9 cellular contexts compared by ENCODE assay signal in the genomic region with DNA sequence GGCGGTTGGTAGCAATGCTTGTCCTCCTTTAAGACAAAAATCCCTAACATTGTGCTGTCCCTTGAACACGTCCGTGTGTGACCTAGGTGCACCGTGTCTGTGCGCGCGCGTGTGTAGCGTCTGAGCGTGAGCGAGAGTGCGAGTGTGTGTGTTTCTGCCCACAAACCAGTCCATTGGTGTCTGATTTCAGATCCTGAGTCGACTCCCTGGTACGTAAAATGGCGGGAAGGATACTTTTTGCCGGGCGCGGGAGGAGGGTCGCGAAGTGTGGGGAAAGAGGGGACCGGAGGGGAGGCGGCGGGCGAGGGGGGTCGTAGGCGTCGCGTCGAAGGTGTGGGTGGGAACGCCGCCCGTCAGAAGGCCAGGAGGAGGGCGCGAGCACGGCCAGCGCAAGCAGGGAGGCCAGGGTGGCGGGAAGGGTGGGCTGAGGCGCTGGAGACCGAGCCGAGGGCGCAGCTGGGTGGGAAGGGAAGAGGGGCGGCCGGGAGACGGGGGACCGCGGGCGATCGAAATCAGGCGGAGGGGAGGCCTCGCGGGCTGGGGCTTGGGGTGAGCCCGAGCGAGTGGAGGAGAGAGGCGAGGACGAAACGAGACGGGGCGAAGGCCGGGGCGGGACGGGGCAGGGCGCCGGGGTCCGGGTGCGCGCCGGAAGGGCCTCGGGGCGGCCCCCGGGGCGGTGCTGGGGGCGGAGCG. TPM values are rescaled to one million over a fixed set of nuclear protein-coding genes. Genes with fewer than 3 reads are reported as not detected.
DNase-seq lines count a peak whose midpoint lies in the region; ATAC-seq, FAIRE-seq and TF ChIP-seq lines count a peak whose summit lies in the region.
"Had no signal": no experiment of that assay in that cellular context is flagged by ENCODE, and none has a peak within 500 bp of the region (broad histone marks: within the 10 kb centered on the region; RNA-seq: fewer than 3 reads in every experiment).

No MANE protein-coding gene starts in this region.

- H3K27ac Mint-ChIP-seq in astrocyte (ENCODE audit: unreplicated experiment): peak overlapping the region; percentile 96

- no peaks in the 10 kb centered on the region for H3K9me2 ChIP-seq in Karpas-422 (replicated peaks; ENCODE audit: insufficient read depth, low read length)

- no peaks in the 10 kb centered on the region for H3K27me3 ChIP-seq in Karpas-422 (ENCODE audit: low read length)
- peaks cover 92% of the 10 kb centered on the region for H3K27me3 ChIP-seq in astrocyte (ENCODE audit: insufficient read depth, low read length)
- H3K27me3 ChIP-seq in ovary: peaks cover 5% of the 10 kb centered on the region

- H3K9me3 ChIP-seq in ES-I3 (ENCODE audit: control insufficient read depth, insufficient read depth, low read length) (no peaks in the 10 kb centered on the region), Karpas-422 (ENCODE audit: low read length) (no peaks in the 10 kb centered on the region), astrocyte (ENCODE audit: insufficient read depth, low read depth, low read length) (peaks cover 12% of the 10 kb centered on the region), ovary (peaks cover 0 to 13% of the 10 kb centered on the region in 2 donors)

- H3K36me3 Mint-ChIP-seq in astrocyte (ENCODE audit: low read depth, unreplicated experiment): peaks cover 4% of the 10 kb centered on the region

- 2 to 4% (median 4%) methylated on average over 73 of the region's 73 CpGs for WGBS in ovary, 3 donors

- no peaks in the 10 kb centered on the region for H3K4me1 ChIP-seq in ES-I3 (ENCODE audit: insufficient read depth, low read length)
- H3K4me1 ChIP-seq in Karpas-422 (ENCODE audit: low read length): peaks cover 14% of the 10 kb centered on the region
- peaks cover 9% of the 10 kb centered on the region for H3K4me1 ChIP-seq in astrocyte (ENCODE audit: insufficient read depth, low read length)
- peaks cover 13% of the 10 kb centered on the region for H3K4me1 ChIP-seq in ovary (ENCODE audit: insufficient read depth)

- no peak for TF ChIP-seq CTCF in astrocyte (IDR thresholded peaks at IDR 0.05; ENCODE audit: insufficient read depth, low read depth, low read length)
- TF ChIP-seq CTCF in ovary (IDR thresholded peaks at IDR 0.05): no peak

- no peak for ATAC-seq in GM21528 (IDR thresholded peaks at IDR 0.05; ENCODE audit: low FRiP score, unreplicated experiment)

- H3K36me3 ChIP-seq in ES-I3 (ENCODE audit: insufficient read depth, low read length) (no peaks in the 10 kb centered on the region), Karpas-422 (ENCODE audit: insufficient read depth, low read length) (no peaks in the 10 kb centered on the region), astrocyte (ENCODE audit: insufficient read depth, low read length) (no peaks in the 10 kb centered on the region), ovary (no peaks in the 10 kb centered on the region)

- DNase-seq in Karpas-422 (peak; percentile 70), astrocyte (ENCODE audit: low read depth) (no peak), ovary (no peak), amniotic stem cell (lab: John Stamatoyannopoulos, UW) (no peak), COR-L47 (lab: John Stamatoyannopoulos, UW) (no peak), KG1 (lab: John Stamatoyannopoulos, UW) (no peak)

- peak overlapping the region; percentile 80 for H3K4me2 ChIP-seq in Karpas-422 (ENCODE audit: low read depth, low read length, poor library complexity, severe bottlenecking)
- H3K4me2 ChIP-seq in astrocyte (ENCODE audit: low read length): peak overlapping the region; percentile 74

- TF ChIP-seq POLR2A in ovary (IDR thresholded peaks at IDR 0.05): no peak

- H2AFZ ChIP-seq in Karpas-422 (ENCODE audit: low read length) (peak overlapping the region; percentile 44), astrocyte (ENCODE audit: low read depth, low read length) (no peak overlapping the region)

- intact Hi-C loops in ovary (cut with DNase I): no loop called here

- peaks cover 21% of the 10 kb centered on the region for H3K9me3 Mint-ChIP-seq in astrocyte (ENCODE audit: unreplicated experiment)

- H4K20me1 ChIP-seq in Karpas-422 (ENCODE audit: insufficient read depth, low read depth, low read length) (no peaks in the 10 kb centered on the region), astrocyte (ENCODE audit: insufficient read depth, low read length) (peaks cover 5% of the 10 kb centered on the region)

- peak overlapping the region; percentile 73 for H3K4me3 Mint-ChIP-seq in astrocyte (ENCODE audit: unreplicated experiment)

- H3K27ac ChIP-seq in Karpas-422 (ENCODE audit: low read length) (no peak overlapping the region), astrocyte (ENCODE audit: low read depth, low read length) (no peak overlapping the region), ovary (no peak overlapping the region)

- H3K9ac ChIP-seq in ES-I3 (ENCODE audit: low read depth, low read length) (peak overlapping the region; percentile 52; the same call in 1 of the 2 replicates), Karpas-422 (ENCODE audit: low read length) (peak overlapping the region; percentile 69), astrocyte (ENCODE audit: low read length) (no peak overlapping the region)

- no peaks in the 10 kb centered on the region for H3K79me2 ChIP-seq in Karpas-422 (ENCODE audit: low read length)
- no peaks in the 10 kb centered on the region for H3K79me2 ChIP-seq in astrocyte (ENCODE audit: insufficient read depth, low read length)

- H3K4me1 Mint-ChIP-seq in astrocyte (ENCODE audit: low read depth, unreplicated experiment): peaks cover 4% of the 10 kb centered on the region

- no peak for FAIRE-seq in astrocyte (lab: Jason Lieb, UNC)

- H3K27me3 Mint-ChIP-seq in astrocyte (ENCODE audit: low read depth, unreplicated experiment): peaks cover 76% of the 10 kb centered on the region

- TF ChIP-seq EP300 in ovary (IDR thresholded peaks at IDR 0.05): no peak

- H3K4me3 ChIP-seq in Karpas-422 (ENCODE audit: low read length): peak overlapping the region; percentile 59
- no peak overlapping the region for H3K4me3 ChIP-seq in astrocyte (ENCODE audit: insufficient read depth, low read depth, low read length)
- peak overlapping the region; percentile 36 for H3K4me3 ChIP-seq in ovary

RNA-seq across cellular contexts. Expression of a gene that starts 8.8 kb away (rescaled TPM):
- total RNA-seq in Karpas-422 (2014; rRNA removed; shearing (Covaris generic); ENCODE audit: low replicate concordance): not detected in 2 replicates
- 0.16 and 0.17 TPM in 2 replicates for total RNA-seq in astrocyte
- total RNA-seq in ovary: not detected
- polyA plus RNA-seq in ovary: not detected
- total RNA-seq: mononuclear cell had no signal
